Comparison of ENCODE assay signal across 30 cellular contexts in genomic region chr7:23619141-23619540, GRCh38.
"Had no signal": no experiment of that assay in that cellular context is flagged by ENCODE, and none has a peak within 500 bp of the region (broad histone marks: within the 10 kb centered on the region; RNA-seq: fewer than 3 reads in every experiment).

No MANE protein-coding gene starts in this region.

- H3K9me3 ChIP-seq: colonic mucosa had no signal

- H3K4me3 ChIP-seq: colonic mucosa, coronary artery, dorsolateral prefrontal cortex, esophagus muscularis mucosa, esophagus squamous epithelium, gastrocnemius medialis, gastroesophageal sphincter, heart left ventricle, heart right ventricle, hepatocyte had no signal

- H3K27ac Mint-ChIP-seq: dendritic cell treated with granulocyte-macrophage colony-stimulating factor and Interleukin-4, amounts not matched to agents 40 ng/mL and 50 ng/mL, for 4 days; effector memory CD8-positive, alpha-beta T cell; endodermal cell had no signal

- H3K4me1 ChIP-seq: colonic mucosa, esophagus squamous epithelium, foreskin keratinocyte, gastroesophageal sphincter had no signal

- ATAC-seq: effector memory CD8-positive, alpha-beta T cell; esophagus mucosa; gastrocnemius medialis; gastroesophageal sphincter; heart right ventricle had no signal

- H3K4me2 ChIP-seq: hepatocyte had no signal

- H3K27ac ChIP-seq: colonic mucosa, coronary artery, dorsolateral prefrontal cortex, epithelial cell of prostate, esophagus muscularis mucosa, esophagus squamous epithelium, foreskin keratinocyte, gastrocnemius medialis, gastroesophageal sphincter, heart left ventricle, heart right ventricle, hepatocyte had no signal

- H3K36me3 ChIP-seq: colonic mucosa had no signal

- H2AFZ ChIP-seq: hepatocyte had no signal

- H3K27me3 ChIP-seq: colonic mucosa, dorsolateral prefrontal cortex, esophagus muscularis mucosa, esophagus squamous epithelium, foreskin keratinocyte, gastrocnemius medialis, gastroesophageal sphincter, heart left ventricle, heart right ventricle, hepatocyte had no signal

- H3K4me3 Mint-ChIP-seq: dendritic cell treated with granulocyte-macrophage colony-stimulating factor and Interleukin-4, amounts not matched to agents 40 ng/mL and 50 ng/mL, for 4 days; effector memory CD8-positive, alpha-beta T cell; endodermal cell had no signal

- H3K4me1 Mint-ChIP-seq: endodermal cell had no signal

- DNase-seq: colonic mucosa; cortex of kidney; dermis blood vessel endothelial cell; dorsolateral prefrontal cortex; effector CD4-positive, alpha-beta T cell; effector CD8-positive, alpha-beta T cell; effector memory CD4-positive, alpha-beta T cell; effector memory CD8-positive, alpha-beta T cell; endodermal cell; erythroblast; esophagus squamous epithelium; foreskin fibroblast; foreskin keratinocyte; foreskin melanocyte; gastrocnemius medialis; glutamatergic neuron; head of caudate nucleus; heart left ventricle; heart right ventricle had no signal

- H3K27me3 Mint-ChIP-seq: dendritic cell treated with granulocyte-macrophage colony-stimulating factor and Interleukin-4, amounts not matched to agents 40 ng/mL and 50 ng/mL, for 4 days; effector memory CD8-positive, alpha-beta T cell had no signal

- FAIRE-seq: colon, endometrium, endothelial cell of umbilical vein, frontal cortex had no signal
